ENCODE assay signal across 5 cellular contexts in genomic region chr9:34615132-34615531, GRCh38. TPM values are rescaled to one million over a fixed set of nuclear protein-coding genes. Genes with fewer than 3 reads are reported as not detected.
"Had no signal": no experiment of that assay in that cellular context is flagged by ENCODE, and none has a peak within 500 bp of the region (broad histone marks: within the 10 kb centered on the region; RNA-seq: fewer than 3 reads in every experiment).

No MANE protein-coding gene starts in this region.

- DNase-seq: H9, HCEC 1CT, IMR-90 had no signal

- ATAC-seq: GM23338, K562 had no signal

RNA-seq across cellular contexts. Expression of gene ARID3C, which starts 13.7 kb away (rescaled TPM):
- polyA plus RNA-seq: GM23338, K562 had no signal

RNA-seq across cellular contexts. Expression of gene CNTFR, which starts 25.6 kb away (rescaled TPM):
- polyA plus RNA-seq: IMR-90, K562 had no signal
